Comparison of ENCODE assay signal across 22 cellular contexts in genomic region chr3:173957646-173958045, GRCh38.
"Had no signal": no experiment of that assay in that cellular context is flagged by ENCODE, and none has a peak within 500 bp of the region (broad histone marks: within the 10 kb centered on the region; RNA-seq: fewer than 3 reads in every experiment).

No MANE protein-coding gene starts in this region.

- H3K27ac ChIP-seq: colonic mucosa, esophagus squamous epithelium, lower lobe of right lung, pancreas, psoas muscle, sigmoid colon, suprapubic skin, transverse colon, vagina had no signal

- H3K4me3 Mint-ChIP-seq: dendritic cell treated with granulocyte-macrophage colony-stimulating factor and Interleukin-4, amounts not matched to agents 40 ng/mL and 50 ng/mL, for 4 days; effector memory CD8-positive, alpha-beta T cell; natural killer cell; stimulated activated naive CD8-positive, alpha-beta T cell treated with anti-CD3 and anti-CD28 coated beads, Interleukin-15, amount 100 ng/mL, for 72 hours had no signal

- H3K9me3 ChIP-seq: colonic mucosa, esophagus squamous epithelium, lower lobe of right lung, pancreas, psoas muscle, sigmoid colon, suprapubic skin, transverse colon, vagina had no signal

- ATAC-seq: effector memory CD8-positive, alpha-beta T cell; left ventricle myocardium superior; natural killer cell; pancreas; psoas muscle; right cardiac atrium had no signal

- H3K4me3 ChIP-seq: colonic mucosa, esophagus squamous epithelium, lower lobe of right lung, pancreas, psoas muscle, sigmoid colon, suprapubic skin, transverse colon, vagina had no signal

- H3K36me3 ChIP-seq: colonic mucosa, esophagus squamous epithelium, lower lobe of right lung, pancreas, sigmoid colon, suprapubic skin, transverse colon, vagina had no signal

- H3K27ac Mint-ChIP-seq: dendritic cell treated with granulocyte-macrophage colony-stimulating factor and Interleukin-4, amounts not matched to agents 40 ng/mL and 50 ng/mL, for 4 days; effector memory CD8-positive, alpha-beta T cell; natural killer cell; stimulated activated naive CD8-positive, alpha-beta T cell treated with anti-CD3 and anti-CD28 coated beads, Interleukin-15, amount 100 ng/mL, for 72 hours had no signal

- H3K4me1 Mint-ChIP-seq: natural killer cell; stimulated activated naive CD8-positive, alpha-beta T cell treated with anti-CD3 and anti-CD28 coated beads, Interleukin-15, amount 100 ng/mL, for 72 hours had no signal

- FAIRE-seq: endometrium, keratinocyte, pancreas had no signal

- H3K36me3 Mint-ChIP-seq: natural killer cell had no signal

- H3K4me1 ChIP-seq: colonic mucosa, esophagus squamous epithelium, lower lobe of right lung, pancreas, psoas muscle, sigmoid colon, suprapubic skin, transverse colon, vagina had no signal

- H3K27me3 ChIP-seq: colonic mucosa, esophagus squamous epithelium, pancreas, sigmoid colon, suprapubic skin, transverse colon, vagina had no signal

- H3K27me3 Mint-ChIP-seq: dendritic cell treated with granulocyte-macrophage colony-stimulating factor and Interleukin-4, amounts not matched to agents 40 ng/mL and 50 ng/mL, for 4 days; effector memory CD8-positive, alpha-beta T cell; stimulated activated naive CD8-positive, alpha-beta T cell treated with anti-CD3 and anti-CD28 coated beads, Interleukin-15, amount 100 ng/mL, for 72 hours had no signal

- DNase-seq: colonic mucosa; effector memory CD8-positive, alpha-beta T cell; erythroblast; esophagus squamous epithelium; foreskin melanocyte; hypothalamus; left ventricle myocardium superior; lower lobe of right lung; natural killer cell; pancreas; right cardiac atrium; sigmoid colon; stimulated activated CD4-positive, alpha-beta T cell treated with anti-CD3 and anti-CD28 coated beads, Interleukin-4, amount 100 ng/mL, for 4 hours; stimulated activated naive CD4-positive, alpha-beta T cell; stimulated activated naive CD8-positive, alpha-beta T cell treated with anti-CD3 and anti-CD28 coated beads, Interleukin-15, amount 100 ng/mL, for 72 hours; transverse colon had no signal
